Comparison of ENCODE assay signal across 22 cellular contexts in genomic region chr16:84341533-84342295, GRCh38. TPM values are rescaled to one million over a fixed set of nuclear protein-coding genes. Genes with fewer than 3 reads are reported as not detected.
"Had no signal": no experiment of that assay in that cellular context is flagged by ENCODE, and none has a peak within 500 bp of the region (broad histone marks: within the 10 kb centered on the region; RNA-seq: fewer than 3 reads in every experiment).

No MANE protein-coding gene starts in this region.

- DNase-seq: activated gamma-delta T cell treated with Interleukin-2 at 50 U/mL for 16 hours; activated T-cell treated with anti-CD3 and anti-CD28 coated beads, Interleukin-2, amount 50 U/mL, for 1 hour; caudate nucleus; dermis blood vessel endothelial cell; effector memory CD4-positive, alpha-beta T cell; glutamatergic neuron; kidney glomerular epithelial cell; naive thymus-derived CD4-positive, alpha-beta T cell; spleen; stimulated activated CD4-positive, alpha-beta T cell treated with anti-CD3 and anti-CD28 coated beads, Interleukin-4, amount 100 ng/mL, for 1 hour; stimulated activated naive CD4-positive, alpha-beta T cell had no signal

- H3K27me3 Mint-ChIP-seq: activated naive CD4-positive, alpha-beta T cell treated with anti-CD3 and anti-CD28 coated beads, Interleukin-2, amount 50 U/mL, for 24 hours had no signal

- H3K4me1 ChIP-seq: spleen had no signal

- H3K27me3 ChIP-seq: esophagus muscularis mucosa, hepatocyte had no signal

- H3K36me3 ChIP-seq: esophagus muscularis mucosa, prostate gland, spleen, thoracic aorta had no signal

- H3K4me3 Mint-ChIP-seq: activated naive CD4-positive, alpha-beta T cell treated with anti-CD3 and anti-CD28 coated beads, Interleukin-2, amount 50 U/mL, for 24 hours; brain; memory B cell; naive thymus-derived CD4-positive, alpha-beta T cell; T-helper 1 cell treated with Interleukin-12 subunit alpha and Interleukin-12 subunit beta and Interleukin-4 antibody, amounts not matched to agents 30 μg/mL and 1 μg/mL, for 36 hours had no signal

- H3K27ac ChIP-seq: esophagus muscularis mucosa, hepatocyte, prostate gland, spleen, thoracic aorta had no signal

- H3K27ac Mint-ChIP-seq: activated naive CD4-positive, alpha-beta T cell treated with anti-CD3 and anti-CD28 coated beads, Interleukin-2, amount 50 U/mL, for 24 hours; brain; memory B cell; naive thymus-derived CD4-positive, alpha-beta T cell; T-helper 1 cell treated with Interleukin-12 subunit alpha and Interleukin-12 subunit beta and Interleukin-4 antibody, amounts not matched to agents 30 μg/mL and 1 μg/mL, for 36 hours had no signal

- H3K4me1 Mint-ChIP-seq: activated naive CD4-positive, alpha-beta T cell treated with anti-CD3 and anti-CD28 coated beads, Interleukin-2, amount 50 U/mL, for 24 hours; memory B cell had no signal

- H3K9me3 ChIP-seq: prostate gland, thoracic aorta had no signal

- H3K4me3 ChIP-seq: esophagus muscularis mucosa, hepatocyte, prostate gland, spleen, thoracic aorta had no signal

- FAIRE-seq: frontal cortex had no signal

- H3K36me3 Mint-ChIP-seq: memory B cell; naive thymus-derived CD4-positive, alpha-beta T cell had no signal

- ATAC-seq: activated CD4-positive, CD25-positive, alpha-beta regulatory T cell treated with anti-CD3 and anti-CD28 coated beads, Interleukin-2, amount 50 U/mL, for 24 hours; naive thymus-derived CD4-positive, alpha-beta T cell had no signal

RNA-seq across cellular contexts. Expression of gene ATP2C2, which starts 26.6 kb away (rescaled TPM):
- total RNA-seq: dermis blood vessel endothelial cell; naive thymus-derived CD4-positive, alpha-beta T cell; osteocyte had no signal

RNA-seq across cellular contexts. Expression of gene WFDC1, which starts 47.0 kb away (rescaled TPM):
- total RNA-seq: dermis blood vessel endothelial cell; naive thymus-derived CD4-positive, alpha-beta T cell had no signal
- polyA plus RNA-seq: naive thymus-derived CD4-positive, alpha-beta T cell had no signal
